ENCODE assay signal across 33 cellular contexts in the genomic region with DNA sequence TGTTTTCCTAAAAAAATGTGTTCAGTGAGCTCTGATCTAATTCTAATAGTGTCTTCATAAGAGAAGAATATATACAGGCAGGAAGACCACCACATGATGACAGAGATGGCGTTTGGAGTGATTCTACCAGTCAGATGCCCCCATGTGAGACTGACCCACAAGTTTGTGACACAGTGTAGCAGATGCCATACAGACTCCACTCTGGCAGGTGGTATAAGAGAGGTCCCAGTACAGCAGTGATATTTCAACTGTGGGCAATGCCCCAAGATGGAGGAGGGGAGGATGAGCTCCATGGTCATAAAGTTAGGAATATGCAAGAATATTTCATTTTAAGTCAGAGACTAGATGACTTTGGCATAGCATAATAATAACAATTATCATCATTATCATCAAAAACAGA.
"Had no signal": no experiment of that assay in that cellular context is flagged by ENCODE, and none has a peak within 500 bp of the region (broad histone marks: within the 10 kb centered on the region; RNA-seq: fewer than 3 reads in every experiment).

No MANE protein-coding gene starts in this region.

- H3K27ac Mint-ChIP-seq: activated naive CD4-positive, alpha-beta T cell treated with anti-CD3 and anti-CD28 coated beads for 36 hours; activated naive CD4-positive, alpha-beta T cell treated with anti-CD3 and anti-CD28 coated beads, Interleukin-2, amount 10 ng/mL, durations not matched to agents 7 days and 5 days; activated naive CD4-positive, alpha-beta T cell treated with anti-CD3 and anti-CD28 coated beads, Interleukin-2, amount 50 U/mL, for 24 hours; activated naive CD8-positive, alpha-beta T cell; activated naive CD8-positive, alpha-beta T cell treated with anti-CD3 and anti-CD28 coated beads for 36 hours; activated naive CD8-positive, alpha-beta T cell treated with anti-CD3 and anti-CD28 coated beads, Interleukin-2, amount 10 ng/mL, durations not matched to agents 7 days and 5 days; activated naive CD8-positive, alpha-beta T cell treated with anti-CD3 and anti-CD28 coated beads, Interleukin-2, amount 50 U/mL, for 24 hours; activated T-cell treated with anti-CD3 and anti-CD28 coated beads, Interleukin-2, amount 50 U/mL, for 24 hours; activated T-cell treated with anti-CD3 and anti-CD28 coated beads, Interleukin-2, amount 50 U/mL, for 72 hours; activated T-helper 1 cell treated with anti-CD3 and anti-CD28 coated beads, Interleukin-12 subunit alpha, Interleukin-12 subunit beta, Interleukin-2, Interleukin-4 antibody, amounts not matched to agents 30 ng/mL and 10 ng/mL and 1 ng/mL, durations not matched to agents 14 hours and 24 hours and 36 hours; activated T-helper 2 cell treated with anti-CD3 and anti-CD28 coated beads, Interferon-gamma antibody, Interleukin-2, Interleukin-4, amounts not matched to agents 10 μg/mL and 5 μg/mL and 100 μg/mL, durations not matched to agents 14 hours and 24 hours and 36 hours; brain had no signal

- DNase-seq: activated effector memory CD4-positive, alpha-beta T cell treated with anti-CD3 and anti-CD28 coated beads, Interleukin-2, amount 50 U/mL, for 16 hours; activated effector memory CD4-positive, alpha-beta T cell treated with Interleukin-2 at 50 U/mL for 16 hours; activated gamma-delta T cell; activated gamma-delta T cell treated with Interleukin-2 at 50 U/mL for 16 hours; activated naive CD4-positive, alpha-beta T cell treated with anti-CD3 and anti-CD28 coated beads for 36 hours; activated naive CD4-positive, alpha-beta T cell treated with anti-CD3 and anti-CD28 coated beads, Interleukin-2, amount 10 ng/mL, durations not matched to agents 7 days and 5 days; activated naive CD4-positive, alpha-beta T cell treated with anti-CD3 and anti-CD28 coated beads, Interleukin-2, amount 50 U/mL, for 16 hours; activated naive CD4-positive, alpha-beta T cell treated with Interleukin-2 at 50 U/mL for 16 hours; activated naive CD8-positive, alpha-beta T cell treated with anti-CD3 and anti-CD28 coated beads for 36 hours; activated naive CD8-positive, alpha-beta T cell treated with anti-CD3 and anti-CD28 coated beads, Interleukin-2, amount 10 ng/mL, durations not matched to agents 7 days and 5 days; activated naive CD8-positive, alpha-beta T cell treated with anti-CD3 and anti-CD28 coated beads, Interleukin-2, amount 50 U/mL, for 24 hours; activated T-cell treated with anti-CD3 and anti-CD28 coated beads for 4 hours; activated T-cell treated with anti-CD3 and anti-CD28 coated beads, Interleukin-2, amount 50 U/mL, for 1 hour; activated T-cell treated with anti-CD3 and anti-CD28 coated beads, Interleukin-2, amount 50 U/mL, for 24 hours; activated T-cell treated with anti-CD3 and anti-CD28 coated beads, Interleukin-2, amount 50 U/mL, for 4 hours; activated T-cell treated with anti-CD3 and anti-CD28 coated beads, Interleukin-2, amount 50 U/mL, for 48 hours; activated T-cell treated with anti-CD3 and anti-CD28 coated beads, Interleukin-2, amount 50 U/mL, for 72 hours; adrenal gland; amniotic stem cell; amygdala; anterior cingulate cortex; aorta; body of pancreas; brain microvascular endothelial cell; caudate nucleus; central memory CD4-positive, alpha-beta T cell; cerebellar nuclear complex had no signal

- H3K36me3 Mint-ChIP-seq: activated naive CD4-positive, alpha-beta T cell treated with anti-CD3 and anti-CD28 coated beads, Interleukin-2, amount 10 ng/mL, durations not matched to agents 7 days and 5 days; activated naive CD4-positive, alpha-beta T cell treated with anti-CD3 and anti-CD28 coated beads, Interleukin-2, amount 50 U/mL, for 24 hours; activated naive CD8-positive, alpha-beta T cell; activated naive CD8-positive, alpha-beta T cell treated with anti-CD3 and anti-CD28 coated beads for 36 hours; activated naive CD8-positive, alpha-beta T cell treated with anti-CD3 and anti-CD28 coated beads, Interleukin-2, amount 10 ng/mL, durations not matched to agents 7 days and 5 days; brain had no signal

- H3K9me3 Mint-ChIP-seq: activated naive CD8-positive, alpha-beta T cell treated with anti-CD3 and anti-CD28 coated beads, Interleukin-2, amount 10 ng/mL, durations not matched to agents 7 days and 5 days had no signal

- H3K4me1 Mint-ChIP-seq: activated naive CD4-positive, alpha-beta T cell treated with anti-CD3 and anti-CD28 coated beads, Interleukin-2, amount 10 ng/mL, durations not matched to agents 7 days and 5 days; activated naive CD4-positive, alpha-beta T cell treated with anti-CD3 and anti-CD28 coated beads, Interleukin-2, amount 50 U/mL, for 24 hours; activated naive CD8-positive, alpha-beta T cell treated with anti-CD3 and anti-CD28 coated beads for 36 hours; activated naive CD8-positive, alpha-beta T cell treated with anti-CD3 and anti-CD28 coated beads, Interleukin-2, amount 10 ng/mL, durations not matched to agents 7 days and 5 days; activated naive CD8-positive, alpha-beta T cell treated with anti-CD3 and anti-CD28 coated beads, Interleukin-2, amount 50 U/mL, for 24 hours; brain; central memory CD8-positive, alpha-beta T cell had no signal

- ATAC-seq: activated naive CD8-positive, alpha-beta T cell treated with anti-CD3 and anti-CD28 coated beads, Interleukin-2, amount 50 U/mL, for 24 hours; activated T-cell treated with anti-CD3 and anti-CD28 coated beads, Interleukin-2, amount 50 U/mL, for 4 hours; activated T-cell treated with anti-CD3 and anti-CD28 coated beads, Interleukin-2, amount 50 U/mL, for 72 hours; body of pancreas had no signal

- H3K4me3 Mint-ChIP-seq: activated naive CD4-positive, alpha-beta T cell treated with anti-CD3 and anti-CD28 coated beads for 36 hours; activated naive CD4-positive, alpha-beta T cell treated with anti-CD3 and anti-CD28 coated beads, Interleukin-2, amount 10 ng/mL, durations not matched to agents 7 days and 5 days; activated naive CD4-positive, alpha-beta T cell treated with anti-CD3 and anti-CD28 coated beads, Interleukin-2, amount 50 U/mL, for 24 hours; activated naive CD8-positive, alpha-beta T cell; activated naive CD8-positive, alpha-beta T cell treated with anti-CD3 and anti-CD28 coated beads for 36 hours; activated naive CD8-positive, alpha-beta T cell treated with anti-CD3 and anti-CD28 coated beads, Interleukin-2, amount 10 ng/mL, durations not matched to agents 7 days and 5 days; activated naive CD8-positive, alpha-beta T cell treated with anti-CD3 and anti-CD28 coated beads, Interleukin-2, amount 50 U/mL, for 24 hours; activated T-cell treated with anti-CD3 and anti-CD28 coated beads, Interleukin-2, amount 50 U/mL, for 24 hours; activated T-cell treated with anti-CD3 and anti-CD28 coated beads, Interleukin-2, amount 50 U/mL, for 4 hours; activated T-cell treated with anti-CD3 and anti-CD28 coated beads, Interleukin-2, amount 50 U/mL, for 72 hours; activated T-helper 1 cell treated with anti-CD3 and anti-CD28 coated beads, Interleukin-12 subunit alpha, Interleukin-12 subunit beta, Interleukin-2, Interleukin-4 antibody, amounts not matched to agents 30 ng/mL and 10 ng/mL and 1 ng/mL, durations not matched to agents 14 hours and 24 hours and 36 hours; brain; central memory CD8-positive, alpha-beta T cell had no signal

- H3K27me3 Mint-ChIP-seq: activated naive CD4-positive, alpha-beta T cell treated with anti-CD3 and anti-CD28 coated beads, Interleukin-2, amount 10 ng/mL, durations not matched to agents 7 days and 5 days; activated naive CD4-positive, alpha-beta T cell treated with anti-CD3 and anti-CD28 coated beads, Interleukin-2, amount 50 U/mL, for 24 hours; activated naive CD8-positive, alpha-beta T cell; activated naive CD8-positive, alpha-beta T cell treated with anti-CD3 and anti-CD28 coated beads for 36 hours; activated naive CD8-positive, alpha-beta T cell treated with anti-CD3 and anti-CD28 coated beads, Interleukin-2, amount 10 ng/mL, durations not matched to agents 7 days and 5 days; activated naive CD8-positive, alpha-beta T cell treated with anti-CD3 and anti-CD28 coated beads, Interleukin-2, amount 50 U/mL, for 24 hours; activated T-cell treated with anti-CD3 and anti-CD28 coated beads, Interleukin-2, amount 50 U/mL, for 24 hours; brain; central memory CD8-positive, alpha-beta T cell had no signal
